Comparison of ENCODE assay signal across 9 cellular contexts in genomic region chr17:40014375-40014980, GRCh38. TPM values are rescaled to one million over a fixed set of nuclear protein-coding genes. Genes with fewer than 3 reads are reported as not detected.
DNase-seq lines count a peak whose midpoint lies in the region; ATAC-seq, FAIRE-seq and TF ChIP-seq lines count a peak whose summit lies in the region.
"Had no signal": no experiment of that assay in that cellular context is flagged by ENCODE, and none has a peak within 500 bp of the region (broad histone marks: within the 10 kb centered on the region; RNA-seq: fewer than 3 reads in every experiment).

No MANE protein-coding gene starts in this region.

- peak in 1 of 2 experiments; percentile 4; a peak in 2 of 6 replicates for ATAC-seq in A549
- ATAC-seq in HepG2: peak; percentile 6
- ATAC-seq in HG03045 (IDR thresholded peaks at IDR 0.05; ENCODE audit: unreplicated experiment): no peak
- no peak for ATAC-seq in activated naive CD8-positive, alpha-beta T cell treated with anti-CD3 and anti-CD28 coated beads, Interleukin-2, amount 50 U/mL, for 24 hours

- H3K4me1 ChIP-seq in A549: peaks cover 17% of the 10 kb centered on the region; the same call in 2 of the 3 replicates
- peaks cover 34% of the 10 kb centered on the region for H3K4me1 ChIP-seq in HepG2 (ENCODE audit: insufficient read depth, low read length)

- WGBS in A549 (ENCODE audit: missing lambda C conversion rate): 62% methylated on average over 18 of the region's 18 CpGs
- 27 to 41% (median 31%) methylated on average over 18 of the region's 18 CpGs for WGBS in adipose tissue, 3 donors
- WGBS in HepG2 (ENCODE audit: low lambda C conversion rate): 0% methylated on average over 7 of the region's 18 CpGs

- H3K27me3 Mint-ChIP-seq in activated CD4-positive, alpha-beta T cell treated with anti-CD3 and anti-CD28 coated beads, Interleukin-2, amount 10 ng/mL, durations not matched to agents 24 days and 14 days: peaks cover 3% of the 10 kb centered on the region
- H3K27me3 Mint-ChIP-seq in activated naive CD8-positive, alpha-beta T cell treated with anti-CD3 and anti-CD28 coated beads, Interleukin-2, amount 50 U/mL, for 24 hours: peaks cover 1% of the 10 kb centered on the region

- CTCF ChIA-PET in A549 (lab: Yijun Ruan, JAX): interaction anchor here (0.6 to 24.9 kb wide), 44 partner anchors 9 to 362 kb away, joined by 3 to 625 read pairs (median 8); partner anchors contain the start of genes CASC3, MED24, PSMD3 and RAPGEFL1
- CTCF ChIA-PET in HepG2 (lab: Yijun Ruan, JAX; ENCODE audit: low intra/inter-chr PET ratio, low total read pairs): interaction anchor here (1.2 to 3.6 kb wide), 9 partner anchors 12 to 289 kb away, joined by 3 to 56 read pairs (median 7); no protein-coding TSS in a partner anchor

- TF ChIP-seq EP300 in A549 (IDR thresholded peaks at IDR 0.05) (no peak), HepG2 (IDR thresholded peaks at IDR 0.05; ENCODE audit: low read depth in 2 of 2, low read length in 2 of 2) (peak in 1 of 2 experiments; percentile 10; a peak in 1 of 4 replicates), HepG2 (CRISPR knock-in tag; IDR thresholded peaks at IDR 0.05; ENCODE audit: borderline replicate concordance) (no peak)

- H3K27ac ChIP-seq in A549 (peak overlapping the region; percentile 3 to 46; a peak in 2 of 6 replicates), adipose tissue (ENCODE audit: low read depth, low read length) (peak overlapping the region; percentile 19), HepG2 (ENCODE audit: extremely low read length, insufficient read depth, low read length) (no peak overlapping the region)

- peaks cover under 1% of the 10 kb centered on the region in 2 experiments; a peak in 3 of 5 replicates for H3K36me3 ChIP-seq in HepG2 (replicated peaks in 1 of 2; ENCODE audit: control insufficient read depth in 1 of 2, insufficient read depth in 2 of 2, low read length in 2 of 2)

- no peak for TF ChIP-seq CTCF in A549 (IDR thresholded peaks at IDR 0.05)
- no peak for TF ChIP-seq CTCF in HepG2 (CRISPR knock-in tag; IDR thresholded peaks at IDR 0.05)

- no peak overlapping the region for H3K27ac Mint-ChIP-seq in activated CD4-positive, alpha-beta T cell treated with anti-CD3 and anti-CD28 coated beads, Interleukin-2, amount 10 ng/mL, durations not matched to agents 24 days and 14 days
- H3K27ac Mint-ChIP-seq in activated naive CD8-positive, alpha-beta T cell treated with anti-CD3 and anti-CD28 coated beads, Interleukin-2, amount 50 U/mL, for 24 hours: no peak overlapping the region
- H3K27ac Mint-ChIP-seq: stimulated activated memory B cell treated with anti-CD40 and anti-IgM and Interleukin-4, amounts not matched to agents 10 μg/mL and 1 μg/mL and 100 μg/mL, for 72 hours had no signal

- peaks cover 5% of the 10 kb centered on the region for H3K4me1 Mint-ChIP-seq in activated CD4-positive, alpha-beta T cell treated with anti-CD3 and anti-CD28 coated beads, Interleukin-2, amount 10 ng/mL, durations not matched to agents 24 days and 14 days
- peaks cover 6% of the 10 kb centered on the region for H3K4me1 Mint-ChIP-seq in activated naive CD8-positive, alpha-beta T cell treated with anti-CD3 and anti-CD28 coated beads, Interleukin-2, amount 50 U/mL, for 24 hours

- H3K4me3 Mint-ChIP-seq in activated CD4-positive, alpha-beta T cell treated with anti-CD3 and anti-CD28 coated beads, Interleukin-2, amount 10 ng/mL, durations not matched to agents 24 days and 14 days: no peak overlapping the region
- no peak overlapping the region for H3K4me3 Mint-ChIP-seq in activated naive CD8-positive, alpha-beta T cell treated with anti-CD3 and anti-CD28 coated beads, Interleukin-2, amount 50 U/mL, for 24 hours
- H3K4me3 Mint-ChIP-seq: activated T-cell treated with anti-CD3 and anti-CD28 coated beads, Interleukin-2, amount 50 U/mL, for 4 hours; stimulated activated memory B cell treated with anti-CD40 and anti-IgM and Interleukin-4, amounts not matched to agents 10 μg/mL and 1 μg/mL and 100 μg/mL, for 72 hours had no signal

- H3K9ac ChIP-seq in HepG2 (ENCODE audit: insufficient read depth, low read depth, low read length): no peak overlapping the region; the same call in 1 of the 2 replicates

- H3K9me3 Mint-ChIP-seq in activated CD4-positive, alpha-beta T cell treated with anti-CD3 and anti-CD28 coated beads, Interleukin-2, amount 10 ng/mL, durations not matched to agents 24 days and 14 days: no peaks in the 10 kb centered on the region
- no peaks in the 10 kb centered on the region for H3K9me3 Mint-ChIP-seq in activated naive CD8-positive, alpha-beta T cell treated with anti-CD3 and anti-CD28 coated beads, Interleukin-2, amount 50 U/mL, for 24 hours
- H3K9me3 Mint-ChIP-seq: activated T-cell treated with anti-CD3 and anti-CD28 coated beads, Interleukin-2, amount 50 U/mL, for 4 hours; stimulated activated memory B cell treated with anti-CD40 and anti-IgM and Interleukin-4, amounts not matched to agents 10 μg/mL and 1 μg/mL and 100 μg/mL, for 72 hours had no signal

- H3K36me3 Mint-ChIP-seq in activated CD4-positive, alpha-beta T cell treated with anti-CD3 and anti-CD28 coated beads, Interleukin-2, amount 10 ng/mL, durations not matched to agents 24 days and 14 days (ENCODE audit: low read depth): peaks cover 4% of the 10 kb centered on the region
- no peaks in the 10 kb centered on the region for H3K36me3 Mint-ChIP-seq in activated naive CD8-positive, alpha-beta T cell treated with anti-CD3 and anti-CD28 coated beads, Interleukin-2, amount 50 U/mL, for 24 hours (ENCODE audit: low read depth)

- H3K27me3 ChIP-seq in HepG2 (ENCODE audit: control insufficient read depth in 1 of 2, insufficient read depth in 2 of 2, low read length in 2 of 2): no peaks in the 10 kb centered on the region

- TF ChIP-seq RAD21 in A549 (conservative IDR thresholded peaks at IDR 0.05 in 1 of 2, IDR thresholded peaks at IDR 0.05 in 1 of 2) (no peak), HepG2 (CRISPR knock-in tag; IDR thresholded peaks at IDR 0.05) (no peak)

- H3K79me2 ChIP-seq in HepG2 (ENCODE audit: insufficient read depth, low read length): no peaks in the 10 kb centered on the region

- FAIRE-seq in A549 (lab: Jason Lieb, UNC) (no peak), HepG2 (lab: Jason Lieb, UNC) (no peak)

- TF ChIP-seq POLR2A in A549 (IDR thresholded peaks at IDR 0.05; ENCODE audit: low read length) (no peak), HepG2 (IDR thresholded peaks at IDR 0.05; ENCODE audit: insufficient read depth in 1 of 2, low read depth in 2 of 2, low read length in 2 of 2) (no peak)

- no TSS peak for BruUV-seq in HepG2 (replicated peaks; lab: Mats Ljungman, UMichigan)

- H3K9me3 ChIP-seq in A549 (no peaks in the 10 kb centered on the region), HepG2 (ENCODE audit: low read length) (no peaks in the 10 kb centered on the region)

- H4K20me1 ChIP-seq in HepG2 (ENCODE audit: insufficient read depth, low read length): no peaks in the 10 kb centered on the region

- H3K4me2 ChIP-seq in A549: 0 out of 3 replicates have a peak overlapping the region, but pooled peaks have one; percentile 5
- peak overlapping the region; percentile 85 for H3K4me2 ChIP-seq in HepG2 (ENCODE audit: low read depth, low read length)

- no peak for DNase-seq in A549 (ENCODE audit: low read depth in 1 of 2, low spot score in 1 of 2)
- DNase-seq in HepG2 (ENCODE audit: low spot score): peak; percentile 40
- no peak for DNase-seq in activated CD4-positive, alpha-beta T cell treated with anti-CD3 and anti-CD28 coated beads, Interleukin-2, amount 10 ng/mL, durations not matched to agents 24 days and 14 days
- DNase-seq in activated naive CD8-positive, alpha-beta T cell treated with anti-CD3 and anti-CD28 coated beads, Interleukin-2, amount 50 U/mL, for 24 hours: no peak

- POLR2A ChIA-PET in A549 (lab: Yijun Ruan, JAX): no interaction called here
- POLR2A ChIA-PET in HepG2 (lab: Yijun Ruan, JAX): interaction anchor here (0.5 to 2.6 kb wide), 9 partner anchors 23 to 125 kb away, joined by 3 to 14 read pairs (median 6); partner anchors contain the start of genes CASC3, MED24 and NR1D1

- H2AFZ ChIP-seq in HepG2 (ENCODE audit: low read length): no peak overlapping the region

- intact Hi-C loops in HepG2 (cut with micrococcal nuclease; ENCODE audit: unreplicated experiment): loop anchor here (2.0 kb wide), 1 partner anchor 60 kb away; no protein-coding TSS in a partner anchor
- intact Hi-C loops in activated CD4-positive, alpha-beta T cell treated with anti-CD3 and anti-CD28 coated beads, Interleukin-2, amount 10 ng/mL, durations not matched to agents 24 days and 14 days (cut with micrococcal nuclease): loop anchor here (5.0 to 10.0 kb wide), 2 partner anchors 98 to 180 kb away; no protein-coding TSS in a partner anchor

- H3K4me3 ChIP-seq in A549: no peak overlapping the region
- peak overlapping the region; percentile 24 to 70 (median 25); a peak in 5 of 6 replicates for H3K4me3 ChIP-seq in HepG2 (replicated peaks in 1 of 3; ENCODE audit: insufficient read depth in 1 of 3, low read depth in 2 of 3, low read length in 3 of 3)

- in situ Hi-C loops in HepG2 (cut with HindIII; ENCODE audit: extremely low pct_ligation_motif_present, low pct_unique_long_range_greater_than_20kb): loop anchor here (10.0 kb wide), 1 partner anchor 270 kb away; the partner anchor contains the start of gene CDC6

RNA-seq across cellular contexts. Expression of gene CSF3, which starts 0.8 kb away (rescaled TPM):
- polyA plus RNA-seq in A549 (2011; rRNA removed) (0.41 TPM in 1 of 2 replicates, not detected in the other), A549 (2017; fragmentation: RNase III; extraction: RNeasy Plus Mini Kit Qiagen cat#74134 plus additional on column Dnase treatment) (not detected in 3 replicates), adipose tissue (10 to 100 TPM in 1 of 3 donors, 1 to 10 TPM in 1, under 1 TPM in 1; 0.75 to 91.0 (median 4.4) TPM), HepG2 (2011; rRNA removed) (0.07 and 0.09 TPM in 2 replicates)
- 0.03 TPM in 1 of 2 replicates, not detected in the other for polyA plus RNA-seq in A549 (2012; cell fraction: cytosol; rRNA removed)
- polyA plus RNA-seq in A549 (2012; cell fraction: nucleus; rRNA removed): 0.04 TPM in 1 of 2 replicates, not detected in the other
- polyA minus RNA-seq in A549 (2011; rRNA and poly(A)+ RNA removed): not detected in 2 replicates
- not detected in 2 replicates for total RNA-seq in HepG2 (2016; rRNA removed; fragmentation: Illumina TruSeq; extraction: Trizol)
- not detected in 2 replicates for total RNA-seq in HepG2 (2016; cell fraction: cytosol; rRNA removed; fragmentation: Illumina TruSeq; extraction: Trizol; ENCODE audit: low read depth)
- total RNA-seq in HepG2 (2016; cell fraction: insoluble cytoplasmic fraction; rRNA removed; fragmentation: Illumina TruSeq; extraction: Trizol): not detected in 2 replicates
- not detected in 2 replicates for total RNA-seq in HepG2 (2016; cell fraction: membrane; rRNA removed; fragmentation: Illumina TruSeq; extraction: Trizol)
- not detected in 2 replicates for total RNA-seq in HepG2 (2016; cell fraction: nucleus; rRNA removed; fragmentation: Illumina TruSeq; extraction: Trizol)
- polyA plus RNA-seq in HepG2 (2011; cell fraction: cytosol; rRNA removed): 0.03 and 0.12 TPM in 2 replicates
- polyA plus RNA-seq in HepG2 (2011; cell fraction: nucleus; rRNA removed): 0.23 and 0.47 TPM in 2 replicates
- not detected in 2 replicates for polyA plus RNA-seq in HepG2 (2012)
- not detected in 2 replicates for polyA plus RNA-seq in HepG2 (2016; cell fraction: cytosol; fragmentation: Illumina TruSeq; extraction: Trizol; ENCODE audit: low read depth)
- polyA plus RNA-seq in HepG2 (2016; cell fraction: insoluble cytoplasmic fraction; fragmentation: Illumina TruSeq; extraction: Trizol; ENCODE audit: low read depth): not detected in 2 replicates
- not detected in 2 replicates for polyA plus RNA-seq in HepG2 (2016; cell fraction: membrane; fragmentation: Illumina TruSeq; extraction: Trizol; ENCODE audit: low read depth)
- 0.39 TPM in 1 of 2 replicates, not detected in the other for polyA plus RNA-seq in HepG2 (2016; cell fraction: nucleus; fragmentation: Illumina TruSeq; extraction: Trizol; ENCODE audit: insufficient read depth, low read depth)
- polyA minus RNA-seq in HepG2 (2011; rRNA and poly(A)+ RNA removed; ENCODE audit: low replicate concordance): 0.40 TPM in 1 of 2 replicates, not detected in the other
- not detected in 2 replicates for polyA minus RNA-seq in HepG2 (2011; cell fraction: cytosol; rRNA and poly(A)+ RNA removed)
- polyA minus RNA-seq in HepG2 (2011; cell fraction: nucleus; rRNA and poly(A)+ RNA removed): not detected in 2 replicates
- not detected in 2 replicates for total RNA-seq in activated CD4-positive, alpha-beta T cell treated with anti-CD3 and anti-CD28 coated beads, Interleukin-2, amount 10 ng/mL, durations not matched to agents 24 days and 14 days
- total RNA-seq: activated T-cell treated with anti-CD3 and anti-CD28 coated beads, Interleukin-2, amount 50 U/mL, for 4 hours had no signal

RNA-seq across cellular contexts. Expression of gene PSMD3, which starts 33.9 kb away (rescaled TPM):
- polyA plus RNA-seq in A549 (2011; rRNA removed) (87.7 and 113 TPM in 2 replicates), A549 (2017; fragmentation: RNase III; extraction: RNeasy Plus Mini Kit Qiagen cat#74134 plus additional on column Dnase treatment) (186 to 193 TPM (median 187 TPM) in 3 replicates), adipose tissue (10 to 100 TPM; 42.6 to 81.7 (median 54.8) TPM), HepG2 (2011; rRNA removed) (97.4 and 118 TPM in 2 replicates)
- polyA plus RNA-seq in A549 (2012; cell fraction: cytosol; rRNA removed): 172 and 210 TPM in 2 replicates
- 255 and 268 TPM in 2 replicates for polyA plus RNA-seq in A549 (2012; cell fraction: nucleus; rRNA removed)
- polyA minus RNA-seq in A549 (2011; rRNA and poly(A)+ RNA removed): 146 and 167 TPM in 2 replicates
- 114 and 146 TPM in 2 replicates for total RNA-seq in HepG2 (2016; rRNA removed; fragmentation: Illumina TruSeq; extraction: Trizol)
- 19.9 and 20.3 TPM in 2 replicates for total RNA-seq in HepG2 (2016; cell fraction: cytosol; rRNA removed; fragmentation: Illumina TruSeq; extraction: Trizol; ENCODE audit: low read depth)
- 99.4 and 154 TPM in 2 replicates for total RNA-seq in HepG2 (2016; cell fraction: insoluble cytoplasmic fraction; rRNA removed; fragmentation: Illumina TruSeq; extraction: Trizol)
- total RNA-seq in HepG2 (2016; cell fraction: membrane; rRNA removed; fragmentation: Illumina TruSeq; extraction: Trizol): 37.5 and 39.8 TPM in 2 replicates
- total RNA-seq in HepG2 (2016; cell fraction: nucleus; rRNA removed; fragmentation: Illumina TruSeq; extraction: Trizol): 88.8 and 102 TPM in 2 replicates
- 82.0 and 93.0 TPM in 2 replicates for polyA plus RNA-seq in HepG2 (2011; cell fraction: cytosol; rRNA removed)
- 117 and 120 TPM in 2 replicates for polyA plus RNA-seq in HepG2 (2011; cell fraction: nucleus; rRNA removed)
- polyA plus RNA-seq in HepG2 (2012): 97.2 and 131 TPM in 2 replicates
- polyA plus RNA-seq in HepG2 (2016; cell fraction: cytosol; fragmentation: Illumina TruSeq; extraction: Trizol; ENCODE audit: low read depth): 14.5 and 14.8 TPM in 2 replicates
- polyA plus RNA-seq in HepG2 (2016; cell fraction: insoluble cytoplasmic fraction; fragmentation: Illumina TruSeq; extraction: Trizol; ENCODE audit: low read depth): 110 and 126 TPM in 2 replicates
- 20.5 and 22.5 TPM in 2 replicates for polyA plus RNA-seq in HepG2 (2016; cell fraction: membrane; fragmentation: Illumina TruSeq; extraction: Trizol; ENCODE audit: low read depth)
- 160 and 165 TPM in 2 replicates for polyA plus RNA-seq in HepG2 (2016; cell fraction: nucleus; fragmentation: Illumina TruSeq; extraction: Trizol; ENCODE audit: insufficient read depth, low read depth)
- 151 and 161 TPM in 2 replicates for polyA minus RNA-seq in HepG2 (2011; rRNA and poly(A)+ RNA removed; ENCODE audit: low replicate concordance)
- 49.5 and 51.3 TPM in 2 replicates for polyA minus RNA-seq in HepG2 (2011; cell fraction: cytosol; rRNA and poly(A)+ RNA removed)
- 34.4 and 36.3 TPM in 2 replicates for polyA minus RNA-seq in HepG2 (2011; cell fraction: nucleus; rRNA and poly(A)+ RNA removed)
- total RNA-seq in activated CD4-positive, alpha-beta T cell treated with anti-CD3 and anti-CD28 coated beads, Interleukin-2, amount 10 ng/mL, durations not matched to agents 24 days and 14 days: 199 and 204 TPM in 2 replicates

RNA-seq across cellular contexts. Expression of gene MED24, which starts 39.7 kb away (rescaled TPM):
- polyA plus RNA-seq in A549 (2011; rRNA removed): 63.6 and 89.5 TPM in 2 replicates
- 85.2 and 102 TPM in 2 replicates for polyA plus RNA-seq in A549 (2012; cell fraction: cytosol; rRNA removed)
- polyA plus RNA-seq in A549 (2012; cell fraction: nucleus; rRNA removed): 320 and 427 TPM in 2 replicates
- 60.7 to 64.5 TPM (median 60.8 TPM) in 3 replicates for polyA plus RNA-seq in A549 (2017; fragmentation: RNase III; extraction: RNeasy Plus Mini Kit Qiagen cat#74134 plus additional on column Dnase treatment)
- 129 and 130 TPM in 2 replicates for polyA minus RNA-seq in A549 (2011; rRNA and poly(A)+ RNA removed)
- polyA plus RNA-seq in adipose tissue: 10 to 100 TPM; 29.2 to 55.6 (median 41.2) TPM
- total RNA-seq in HepG2 (2016; rRNA removed; fragmentation: Illumina TruSeq; extraction: Trizol): 51.1 and 66.5 TPM in 2 replicates
- 14.5 and 17.6 TPM in 2 replicates for total RNA-seq in HepG2 (2016; cell fraction: cytosol; rRNA removed; fragmentation: Illumina TruSeq; extraction: Trizol; ENCODE audit: low read depth)
- 50.7 and 65.1 TPM in 2 replicates for total RNA-seq in HepG2 (2016; cell fraction: insoluble cytoplasmic fraction; rRNA removed; fragmentation: Illumina TruSeq; extraction: Trizol)
- total RNA-seq in HepG2 (2016; cell fraction: membrane; rRNA removed; fragmentation: Illumina TruSeq; extraction: Trizol): 26.0 and 27.2 TPM in 2 replicates
- total RNA-seq in HepG2 (2016; cell fraction: nucleus; rRNA removed; fragmentation: Illumina TruSeq; extraction: Trizol): 65.1 and 70.6 TPM in 2 replicates
- 67.7 and 78.0 TPM in 2 replicates for polyA plus RNA-seq in HepG2 (2011; rRNA removed)
- 28.7 and 32.2 TPM in 2 replicates for polyA plus RNA-seq in HepG2 (2011; cell fraction: cytosol; rRNA removed)
- 613 and 896 TPM in 2 replicates for polyA plus RNA-seq in HepG2 (2011; cell fraction: nucleus; rRNA removed)
- 70.6 and 74.6 TPM in 2 replicates for polyA plus RNA-seq in HepG2 (2012)
- 9.7 and 12.0 TPM in 2 replicates for polyA plus RNA-seq in HepG2 (2016; cell fraction: cytosol; fragmentation: Illumina TruSeq; extraction: Trizol; ENCODE audit: low read depth)
- polyA plus RNA-seq in HepG2 (2016; cell fraction: insoluble cytoplasmic fraction; fragmentation: Illumina TruSeq; extraction: Trizol; ENCODE audit: low read depth): 46.8 and 59.5 TPM in 2 replicates
- 20.4 and 23.8 TPM in 2 replicates for polyA plus RNA-seq in HepG2 (2016; cell fraction: membrane; fragmentation: Illumina TruSeq; extraction: Trizol; ENCODE audit: low read depth)
- 182 and 188 TPM in 2 replicates for polyA plus RNA-seq in HepG2 (2016; cell fraction: nucleus; fragmentation: Illumina TruSeq; extraction: Trizol; ENCODE audit: insufficient read depth, low read depth)
- polyA minus RNA-seq in HepG2 (2011; rRNA and poly(A)+ RNA removed; ENCODE audit: low replicate concordance): 133 and 240 TPM in 2 replicates
- 49.1 and 58.4 TPM in 2 replicates for polyA minus RNA-seq in HepG2 (2011; cell fraction: cytosol; rRNA and poly(A)+ RNA removed)
- polyA minus RNA-seq in HepG2 (2011; cell fraction: nucleus; rRNA and poly(A)+ RNA removed): 159 and 161 TPM in 2 replicates
- total RNA-seq in activated CD4-positive, alpha-beta T cell treated with anti-CD3 and anti-CD28 coated beads, Interleukin-2, amount 10 ng/mL, durations not matched to agents 24 days and 14 days: 118 and 122 TPM in 2 replicates

RNA-seq across cellular contexts. Expression of gene THRA, which starts 48.3 kb away (rescaled TPM):
- polyA plus RNA-seq in A549 (2011; rRNA removed): 20.1 and 27.4 TPM in 2 replicates
- 12.5 and 15.3 TPM in 2 replicates for polyA plus RNA-seq in A549 (2012; cell fraction: cytosol; rRNA removed)
- polyA plus RNA-seq in A549 (2012; cell fraction: nucleus; rRNA removed): 10.5 and 13.1 TPM in 2 replicates
- polyA plus RNA-seq in A549 (2017; fragmentation: RNase III; extraction: RNeasy Plus Mini Kit Qiagen cat#74134 plus additional on column Dnase treatment): 16.1 to 23.7 TPM (median 22.5 TPM) in 3 replicates
- polyA minus RNA-seq in A549 (2011; rRNA and poly(A)+ RNA removed): 25.5 and 26.9 TPM in 2 replicates
- polyA plus RNA-seq in adipose tissue: 10 to 100 TPM; 22.5 to 64.0 (median 60.6) TPM
- total RNA-seq in HepG2 (2016; rRNA removed; fragmentation: Illumina TruSeq; extraction: Trizol): 9.9 and 10.4 TPM in 2 replicates
- total RNA-seq in HepG2 (2016; cell fraction: cytosol; rRNA removed; fragmentation: Illumina TruSeq; extraction: Trizol; ENCODE audit: low read depth): 4.9 and 5.0 TPM in 2 replicates
- 8.1 and 10.9 TPM in 2 replicates for total RNA-seq in HepG2 (2016; cell fraction: insoluble cytoplasmic fraction; rRNA removed; fragmentation: Illumina TruSeq; extraction: Trizol)
- total RNA-seq in HepG2 (2016; cell fraction: membrane; rRNA removed; fragmentation: Illumina TruSeq; extraction: Trizol): 12.8 TPM in 2 replicates
- 5.9 and 6.8 TPM in 2 replicates for total RNA-seq in HepG2 (2016; cell fraction: nucleus; rRNA removed; fragmentation: Illumina TruSeq; extraction: Trizol)
- 8.0 and 8.6 TPM in 2 replicates for polyA plus RNA-seq in HepG2 (2011; rRNA removed)
- polyA plus RNA-seq in HepG2 (2011; cell fraction: cytosol; rRNA removed): 7.7 and 8.0 TPM in 2 replicates
- polyA plus RNA-seq in HepG2 (2011; cell fraction: nucleus; rRNA removed): 12.1 and 13.6 TPM in 2 replicates
- 11.6 and 15.5 TPM in 2 replicates for polyA plus RNA-seq in HepG2 (2012)
- polyA plus RNA-seq in HepG2 (2016; cell fraction: cytosol; fragmentation: Illumina TruSeq; extraction: Trizol; ENCODE audit: low read depth): 4.3 TPM in 2 replicates
- polyA plus RNA-seq in HepG2 (2016; cell fraction: insoluble cytoplasmic fraction; fragmentation: Illumina TruSeq; extraction: Trizol; ENCODE audit: low read depth): 8.0 and 12.4 TPM in 2 replicates
- 9.9 and 10.7 TPM in 2 replicates for polyA plus RNA-seq in HepG2 (2016; cell fraction: membrane; fragmentation: Illumina TruSeq; extraction: Trizol; ENCODE audit: low read depth)
- 11.5 and 12.3 TPM in 2 replicates for polyA plus RNA-seq in HepG2 (2016; cell fraction: nucleus; fragmentation: Illumina TruSeq; extraction: Trizol; ENCODE audit: insufficient read depth, low read depth)
- 14.3 and 17.9 TPM in 2 replicates for polyA minus RNA-seq in HepG2 (2011; rRNA and poly(A)+ RNA removed; ENCODE audit: low replicate concordance)
- 5.3 and 7.4 TPM in 2 replicates for polyA minus RNA-seq in HepG2 (2011; cell fraction: cytosol; rRNA and poly(A)+ RNA removed)
- 7.2 and 7.5 TPM in 2 replicates for polyA minus RNA-seq in HepG2 (2011; cell fraction: nucleus; rRNA and poly(A)+ RNA removed)
- total RNA-seq in activated CD4-positive, alpha-beta T cell treated with anti-CD3 and anti-CD28 coated beads, Interleukin-2, amount 10 ng/mL, durations not matched to agents 24 days and 14 days: 4.5 and 5.1 TPM in 2 replicates

RNA-seq across cellular contexts. Expression of gene GSDMA, which starts 51.7 kb away (rescaled TPM):
- polyA plus RNA-seq in A549 (2011; rRNA removed) (not detected in 2 replicates), A549 (2017; fragmentation: RNase III; extraction: RNeasy Plus Mini Kit Qiagen cat#74134 plus additional on column Dnase treatment) (not detected in 3 replicates), adipose tissue (under 1 TPM; 0.14 to 0.91 (median 0.22) TPM), HepG2 (2011; rRNA removed) (0.07 TPM in 1 of 2 replicates, not detected in the other)
- not detected in 2 replicates for polyA plus RNA-seq in A549 (2012; cell fraction: cytosol; rRNA removed)
- not detected in 2 replicates for polyA plus RNA-seq in A549 (2012; cell fraction: nucleus; rRNA removed)
- polyA minus RNA-seq in A549 (2011; rRNA and poly(A)+ RNA removed): not detected in 2 replicates
- total RNA-seq in HepG2 (2016; rRNA removed; fragmentation: Illumina TruSeq; extraction: Trizol): not detected in 2 replicates
- not detected in 2 replicates for total RNA-seq in HepG2 (2016; cell fraction: cytosol; rRNA removed; fragmentation: Illumina TruSeq; extraction: Trizol; ENCODE audit: low read depth)
- total RNA-seq in HepG2 (2016; cell fraction: insoluble cytoplasmic fraction; rRNA removed; fragmentation: Illumina TruSeq; extraction: Trizol): not detected in 2 replicates
- not detected in 2 replicates for total RNA-seq in HepG2 (2016; cell fraction: membrane; rRNA removed; fragmentation: Illumina TruSeq; extraction: Trizol)
- not detected in 2 replicates for total RNA-seq in HepG2 (2016; cell fraction: nucleus; rRNA removed; fragmentation: Illumina TruSeq; extraction: Trizol)
- polyA plus RNA-seq in HepG2 (2011; cell fraction: cytosol; rRNA removed): 0.08 TPM in 1 of 2 replicates, not detected in the other
- not detected in 2 replicates for polyA plus RNA-seq in HepG2 (2011; cell fraction: nucleus; rRNA removed)
- polyA plus RNA-seq in HepG2 (2012): not detected in 2 replicates
- polyA plus RNA-seq in HepG2 (2016; cell fraction: cytosol; fragmentation: Illumina TruSeq; extraction: Trizol; ENCODE audit: low read depth): not detected in 2 replicates
- polyA plus RNA-seq in HepG2 (2016; cell fraction: insoluble cytoplasmic fraction; fragmentation: Illumina TruSeq; extraction: Trizol; ENCODE audit: low read depth): not detected in 2 replicates
- not detected in 2 replicates for polyA plus RNA-seq in HepG2 (2016; cell fraction: membrane; fragmentation: Illumina TruSeq; extraction: Trizol; ENCODE audit: low read depth)
- polyA plus RNA-seq in HepG2 (2016; cell fraction: nucleus; fragmentation: Illumina TruSeq; extraction: Trizol; ENCODE audit: insufficient read depth, low read depth): not detected in 2 replicates
- polyA minus RNA-seq in HepG2 (2011; rRNA and poly(A)+ RNA removed; ENCODE audit: low replicate concordance): not detected in 2 replicates
- not detected in 2 replicates for polyA minus RNA-seq in HepG2 (2011; cell fraction: cytosol; rRNA and poly(A)+ RNA removed)
- not detected in 2 replicates for polyA minus RNA-seq in HepG2 (2011; cell fraction: nucleus; rRNA and poly(A)+ RNA removed)
- 0.69 and 0.84 TPM in 2 replicates for total RNA-seq in activated CD4-positive, alpha-beta T cell treated with anti-CD3 and anti-CD28 coated beads, Interleukin-2, amount 10 ng/mL, durations not matched to agents 24 days and 14 days
- total RNA-seq: glomerular endothelial cell had no signal

Comparison
In these comparisons a context has a peak if more than half of its experiments do, and no peak if none do; other contexts are left out.
1. Of the 38 proteins assayed by ChIP-seq in both HepG2 and A549: peak only in HepG2: FOSL2, USF2 and ZSCAN20; only in A549: none; in both: none; in neither: 34; mixed calls (peak in some experiments, not most) for 1.